In the genomic region with DNA sequence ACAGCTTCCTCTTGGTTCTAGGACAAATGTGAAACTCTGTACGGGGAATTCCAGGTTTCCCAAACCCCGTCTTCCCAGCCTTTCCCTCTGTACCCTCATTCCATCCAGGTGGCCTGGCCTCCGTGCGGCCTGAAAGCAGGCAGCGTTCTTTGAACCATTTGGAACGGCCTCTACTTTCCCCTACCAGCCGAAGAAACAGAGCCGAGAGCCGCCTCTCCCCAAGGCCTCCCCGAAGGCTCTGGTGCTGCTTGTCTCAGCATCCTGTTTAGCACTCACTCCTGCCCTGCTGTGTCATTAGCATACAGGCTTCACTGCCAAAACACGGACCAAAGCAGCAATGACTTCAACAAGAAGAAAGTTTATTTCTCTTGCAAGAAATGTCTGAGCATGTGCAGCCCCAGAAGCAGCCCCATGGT, we compare ENCODE assay signal across 17 cellular contexts.
DNase-seq lines count a peak whose midpoint lies in the region; ATAC-seq, FAIRE-seq and TF ChIP-seq lines count a peak whose summit lies in the region.
"Had no signal": no experiment of that assay in that cellular context is flagged by ENCODE, and none has a peak within 500 bp of the region (broad histone marks: within the 10 kb centered on the region; RNA-seq: fewer than 3 reads in every experiment).

No MANE protein-coding gene starts in this region.

- H3K27ac ChIP-seq in HepG2 (ENCODE audit: extremely low read length, insufficient read depth, low read length) = no peak overlapping the region
- no peak overlapping the region for H3K27ac ChIP-seq in right lobe of liver
- no peak overlapping the region for H3K27ac ChIP-seq in neuronal stem cell (replicated peaks; ENCODE audit: low read length)
- H3K27ac ChIP-seq: 22Rv1, C4-2B had no signal

- H3K23ac ChIP-seq in neuronal stem cell (ENCODE audit: low read depth, low read length, poor library complexity) = no peak overlapping the region

- no peak overlapping the region for H3K9ac ChIP-seq in HepG2 (ENCODE audit: insufficient read depth, low read depth, low read length)
- no peak overlapping the region for H3K9ac ChIP-seq in neuronal stem cell (ENCODE audit: low read depth, low read length, poor library complexity)

- H2AK5ac ChIP-seq in neuronal stem cell (ENCODE audit: low read depth, low read length) = no peak overlapping the region

- peak overlapping the region; percentile 92 for H3K14ac ChIP-seq in neuronal stem cell (ENCODE audit: low read length)

- H3K79me2 ChIP-seq in HepG2 (ENCODE audit: insufficient read depth, low read length) = no peaks in the 10 kb centered on the region

- H3K36me3 ChIP-seq in HepG2 (replicated peaks in 1 of 2; ENCODE audit: control insufficient read depth in 1 of 2, insufficient read depth in 2 of 2, low read length in 2 of 2) (no peaks in the 10 kb centered on the region), right lobe of liver (no peaks in the 10 kb centered on the region), neuronal stem cell (replicated peaks in 1 of 2; ENCODE audit: control insufficient read depth in 2 of 2, insufficient read depth in 2 of 2, low read length in 2 of 2) (no peaks in the 10 kb centered on the region)
- H3K36me3 ChIP-seq: HAP-1 had no signal

- TF ChIP-seq CTCF in HepG2 (CRISPR knock-in tag; IDR thresholded peaks at IDR 0.05) (no peak), right lobe of liver (IDR thresholded peaks at IDR 0.05) (no peak)

- H3K4me2 ChIP-seq in HepG2 (ENCODE audit: low read depth, low read length) (no peak overlapping the region), neuronal stem cell (ENCODE audit: insufficient read depth, low read length, poor library complexity, severe bottlenecking) (no peak overlapping the region)
- H3K4me2 ChIP-seq: GM23338 had no signal

- H3K4me3 ChIP-seq in HepG2 (replicated peaks in 1 of 3; ENCODE audit: insufficient read depth in 1 of 3, low read depth in 2 of 3, low read length in 3 of 3) (no peak overlapping the region), right lobe of liver (no peak overlapping the region), neuronal stem cell (ENCODE audit: low read length in 2 of 2) (no peak overlapping the region)
- H3K4me3 ChIP-seq: GM12878, GM23338, HAP-1 had no signal

- in situ Hi-C loops in HepG2 (cut with HindIII; ENCODE audit: extremely low pct_ligation_motif_present, low pct_unique_long_range_greater_than_20kb) = no loop called here

- no peaks in the 10 kb centered on the region for H3K9me3 Mint-ChIP-seq in central memory CD8-positive, alpha-beta T cell
- H3K9me3 Mint-ChIP-seq: CD4-positive, alpha-beta memory T cell; GM23338 had no signal

- no peak overlapping the region for H2BK5ac ChIP-seq in neuronal stem cell (ENCODE audit: low read length)

- intact Hi-C loops in HepG2 (cut with micrococcal nuclease; ENCODE audit: unreplicated experiment) = no loop called here
- intact Hi-C loops in right lobe of liver (cut with DNase I) = no loop called here

- peaks cover 2% of the 10 kb centered on the region for H3K36me3 Mint-ChIP-seq in central memory CD8-positive, alpha-beta T cell (ENCODE audit: insufficient read depth)
- H3K36me3 Mint-ChIP-seq: CD4-positive, alpha-beta memory T cell had no signal

- peaks cover 20% of the 10 kb centered on the region for H3K27me3 Mint-ChIP-seq in central memory CD8-positive, alpha-beta T cell

- WGBS in HepG2 (ENCODE audit: low lambda C conversion rate) = 62% methylated on average over 11 of the region's 11 CpGs
- 54% methylated on average over 7 of the region's 11 CpGs for WGBS in right lobe of liver (ENCODE audit: insufficient coverage, low coverage, low lambda C conversion rate, missing lambda C conversion rate)
- WGBS in neuronal stem cell (ENCODE audit: extremely low coverage in 2 of 2, insufficient read length in 2 of 2, insufficient replicate concordance in 1 of 2), 2 donors = no CpG with 5 or more reads among the region's 11 CpGs

- POLR2A ChIA-PET in HepG2 (lab: Yijun Ruan, JAX) = no interaction called here

- H4K91ac ChIP-seq in neuronal stem cell (ENCODE audit: low read depth, low read length, poor library complexity) = no peak overlapping the region

- no peak for FAIRE-seq in HepG2 (lab: Jason Lieb, UNC)
- FAIRE-seq: GM12878, GM18507 had no signal

- H3K4me1 ChIP-seq in HepG2 (ENCODE audit: insufficient read depth, low read length) (peaks cover 12% of the 10 kb centered on the region), right lobe of liver (no peaks in the 10 kb centered on the region), neuronal stem cell (ENCODE audit: control insufficient read depth in 2 of 2, insufficient read depth in 1 of 2, low read depth in 1 of 2, low read length in 2 of 2) (peaks cover 1 to 5% of the 10 kb centered on the region in 2 donors)
- H3K4me1 ChIP-seq: HAP-1 had no signal

- CTCF ChIA-PET in HepG2 (lab: Yijun Ruan, JAX; ENCODE audit: low intra/inter-chr PET ratio, low total read pairs) = no interaction called here

- H3K79me1 ChIP-seq in neuronal stem cell (ENCODE audit: low read depth, low read length) = no peaks in the 10 kb centered on the region

- TF ChIP-seq EP300 in HepG2 (IDR thresholded peaks at IDR 0.05; ENCODE audit: low read depth in 2 of 2, low read length in 2 of 2) = no peak
- TF ChIP-seq EP300 in HepG2 (CRISPR knock-in tag; IDR thresholded peaks at IDR 0.05; ENCODE audit: borderline replicate concordance) = no peak

- no peak overlapping the region for H2BK12ac ChIP-seq in neuronal stem cell (ENCODE audit: low read length)

- H3K4me1 Mint-ChIP-seq in central memory CD8-positive, alpha-beta T cell = no peaks in the 10 kb centered on the region
- H3K4me1 Mint-ChIP-seq: CD4-positive, alpha-beta memory T cell had no signal

- H3K4ac ChIP-seq in neuronal stem cell (ENCODE audit: low read length) = no peak overlapping the region

- no peak overlapping the region for H2BK15ac ChIP-seq in neuronal stem cell (ENCODE audit: low read length)

- H3K27me3 ChIP-seq in HepG2 (ENCODE audit: control insufficient read depth in 1 of 2, insufficient read depth in 2 of 2, low read length in 2 of 2) = peaks cover 2 to 32% of the 10 kb centered on the region in 2 experiments; a peak in 3 of 5 replicates
- H3K27me3 ChIP-seq in right lobe of liver = no peaks in the 10 kb centered on the region
- H3K27me3 ChIP-seq in neuronal stem cell (ENCODE audit: control insufficient read depth in 3 of 3, insufficient read depth in 3 of 3, low read depth in 1 of 3, low read length in 3 of 3) = peaks cover 0 to 5% (median 0%) of the 10 kb centered on the region in 3 experiments

- ATAC-seq in HepG2 (no peak), right lobe of liver (no peak)
- ATAC-seq in central memory CD8-positive, alpha-beta T cell (replicated peaks; ENCODE audit: extremely low read depth, poor library complexity, severe bottlenecking) = no peak
- ATAC-seq: GM12878, GM23338 had no signal

- H2BK120ac ChIP-seq in neuronal stem cell (ENCODE audit: low read depth, low read length) = no peak overlapping the region

- peak overlapping the region; percentile 25 for H3K18ac ChIP-seq in neuronal stem cell (ENCODE audit: low read length)

- H3K9me3 ChIP-seq in HepG2 (ENCODE audit: low read length) = no peaks in the 10 kb centered on the region
- no peaks in the 10 kb centered on the region for H3K9me3 ChIP-seq in right lobe of liver
- H3K9me3 ChIP-seq in neuronal stem cell (replicated peaks in 1 of 2; ENCODE audit: control insufficient read depth in 2 of 2, insufficient read depth in 1 of 2, low read depth in 1 of 2, low read length in 2 of 2) = peaks cover 2 to 12% of the 10 kb centered on the region in 2 donors
- H3K9me3 ChIP-seq: HAP-1 had no signal

- H4K8ac ChIP-seq in neuronal stem cell (ENCODE audit: low read depth, low read length) = no peak overlapping the region

- TF ChIP-seq POLR2A in HepG2 (IDR thresholded peaks at IDR 0.05; ENCODE audit: insufficient read depth in 1 of 2, low read depth in 2 of 2, low read length in 2 of 2) (no peak), right lobe of liver (IDR thresholded peaks at IDR 0.05) (no peak)

- DNase-seq in HepG2 (ENCODE audit: low spot score) = no peak
- DNase-seq in right lobe of liver = no peak
- DNase-seq in central memory CD8-positive, alpha-beta T cell (ENCODE audit: low spot score in 2 of 2) = no peak
- DNase-seq in neuronal stem cell (ENCODE audit: low spot score) = no peak
- no peak for DNase-seq in SKM-1 treated with dmso at 0.1 percent for 144 hours (lab: John Stamatoyannopoulos, UW; ENCODE audit: unreplicated experiment)
- no peak for DNase-seq in stimulated activated CD4-positive, alpha-beta T cell treated with anti-CD3 and anti-CD28 coated beads, Interleukin-1b, Interleukin-23, amount 100 ng/mL, for 48 hours
- DNase-seq in superior temporal gyrus (ENCODE audit: extremely low spot score) = no peak
- DNase-seq: ACHN; CD4-positive, alpha-beta memory T cell; DMS79; KBM-7 had no signal

- no TSS peak for BruUV-seq in HepG2 (replicated peaks; lab: Mats Ljungman, UMichigan)

- H2AFZ ChIP-seq in HepG2 (ENCODE audit: low read length) (no peak overlapping the region), neuronal stem cell (ENCODE audit: low read length) (no peak overlapping the region)
- H2AFZ ChIP-seq: GM23338 had no signal

- no peak overlapping the region for H3K4me3 Mint-ChIP-seq in central memory CD8-positive, alpha-beta T cell
- H3K4me3 Mint-ChIP-seq: CD4-positive, alpha-beta memory T cell; GM23338 had no signal

- H3K27ac Mint-ChIP-seq in central memory CD8-positive, alpha-beta T cell (ENCODE audit: low read depth) = peak overlapping the region; percentile 50
- H3K27ac Mint-ChIP-seq: CD4-positive, alpha-beta memory T cell; GM23338 had no signal

- H4K20me1 ChIP-seq in HepG2 (ENCODE audit: insufficient read depth, low read length) = no peaks in the 10 kb centered on the region

- no peak for TF ChIP-seq RAD21 in HepG2 (CRISPR knock-in tag; IDR thresholded peaks at IDR 0.05)

TF ChIP-seq in HepG2, 621 proteins besides CTCF, POLR2A, EP300 and RAD21:
- 0 out of 2 replicates have a peak, but pooled peaks have one; percentile 65 for TF ChIP-seq ZNF12 (CRISPR knock-in tag; IDR thresholded peaks at IDR 0.05)
- TF ChIP-seq, protein P1, sequence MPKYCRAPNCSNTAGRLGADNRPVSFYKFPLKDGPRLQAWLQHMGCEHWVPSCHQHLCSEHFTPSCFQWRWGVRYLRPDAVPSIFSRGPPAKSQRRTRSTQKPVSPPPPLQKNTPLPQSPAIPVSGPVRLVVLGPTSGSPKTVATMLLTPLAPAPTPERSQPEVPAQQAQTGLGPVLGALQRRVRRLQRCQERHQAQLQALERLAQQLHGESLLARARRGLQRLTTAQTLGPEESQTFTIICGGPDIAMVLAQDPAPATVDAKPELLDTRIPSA (CRISPR knock-in tag; IDR thresholded peaks at IDR 0.05; ENCODE audit: borderline replicate concordance) = no peak
